12 cellular contexts compared by ENCODE assay signal in genomic region chr9:93083592-93084470, GRCh38. TPM values are rescaled to one million over a fixed set of nuclear protein-coding genes. Genes with fewer than 3 reads are reported as not detected.
DNase-seq lines count a peak whose midpoint lies in the region; ATAC-seq and TF ChIP-seq lines count a peak whose summit lies in the region.
"Had no signal": no experiment of that assay in that cellular context is flagged by ENCODE, and none has a peak within 500 bp of the region (broad histone marks: within the 10 kb centered on the region; RNA-seq: fewer than 3 reads in every experiment).

No MANE protein-coding gene starts in this region.

- no peaks in the 10 kb centered on the region for H4K20me1 ChIP-seq in BLaER1 treated with 17β-estradiol and CSF1 and Interleukin-3, amounts not matched to agents 10 nM and 100 nM

- peak overlapping the region in 9 of 11 experiments; percentile 54 to 70 (median 64); a peak in 17 of 22 replicates for H3K4me2 ChIP-seq in BLaER1 treated with 17β-estradiol and CSF1 and Interleukin-3, amounts not matched to agents 10 nM and 100 nM
- H3K4me2 ChIP-seq: KMS-11 had no signal

- DNase-seq in OCI-M1 (lab: John Stamatoyannopoulos, UW) (peak; percentile 83), nephron progenitor cell (no peak), NCI-H774 (lab: John Stamatoyannopoulos, UW) (no peak), NCI-H1048 (lab: John Stamatoyannopoulos, UW) (no peak), DMS53 treated with DMSO at 0.1 percent for 48 hours (lab: John Stamatoyannopoulos, UW; ENCODE audit: unreplicated experiment) (no peak)
- DNase-seq in activated naive CD8-positive, alpha-beta T cell treated with anti-CD3 and anti-CD28 coated beads, Interleukin-2, amount 10 ng/mL, durations not matched to agents 7 days and 5 days: no peak
- DNase-seq: NCI-H345 had no signal

- no peaks in the 10 kb centered on the region for H3K27me3 Mint-ChIP-seq in activated naive CD8-positive, alpha-beta T cell treated with anti-CD3 and anti-CD28 coated beads, Interleukin-2, amount 10 ng/mL, durations not matched to agents 7 days and 5 days
- H3K27me3 Mint-ChIP-seq in nephron progenitor cell (ENCODE audit: low read depth, poor library complexity): no peaks in the 10 kb centered on the region

- peak overlapping the region in 6 of 11 experiments; percentile 13 to 69 (median 34); a peak in 6 of 22 replicates for H3K27ac ChIP-seq in BLaER1 treated with 17β-estradiol and CSF1 and Interleukin-3, amounts not matched to agents 10 nM and 100 nM
- H3K27ac ChIP-seq: KMS-11, SJSA1 had no signal

- no peak overlapping the region for H3K4me3 ChIP-seq in BLaER1 treated with 17β-estradiol and CSF1 and Interleukin-3, amounts not matched to agents 10 nM and 100 nM
- H3K4me3 ChIP-seq: SJSA1 had no signal

- H3K36me3 ChIP-seq in BLaER1 treated with 17β-estradiol and CSF1 and Interleukin-3, amounts not matched to agents 10 nM and 100 nM: peaks cover 28 to 68% (median 46%) of the 10 kb centered on the region in 11 experiments
- H3K36me3 ChIP-seq: SJSA1 had no signal

- peaks cover 0 to 13% (median 7%) of the 10 kb centered on the region in 11 experiments; a peak in 9 of 22 replicates for H3K9me3 ChIP-seq in BLaER1 treated with 17β-estradiol and CSF1 and Interleukin-3, amounts not matched to agents 10 nM and 100 nM (replicated peaks in 1 of 11)
- H3K9me3 ChIP-seq: SJSA1 had no signal

- peaks cover 26% of the 10 kb centered on the region for H3K4me1 Mint-ChIP-seq in activated naive CD8-positive, alpha-beta T cell treated with anti-CD3 and anti-CD28 coated beads, Interleukin-2, amount 10 ng/mL, durations not matched to agents 7 days and 5 days
- H3K4me1 Mint-ChIP-seq in nephron progenitor cell: peaks cover 22% of the 10 kb centered on the region

- peak; percentile 78 for ATAC-seq in activated naive CD8-positive, alpha-beta T cell treated with anti-CD3 and anti-CD28 coated beads, Interleukin-2, amount 10 ng/mL, durations not matched to agents 7 days and 5 days (ENCODE audit: low read depth)
- ATAC-seq in HG03139 (IDR thresholded peaks at IDR 0.05; ENCODE audit: unreplicated experiment): no peak

- POLR2A ChIA-PET in activated naive CD8-positive, alpha-beta T cell treated with anti-CD3 and anti-CD28 coated beads, Interleukin-2, amount 10 ng/mL, durations not matched to agents 7 days and 5 days (lab: Charles Lee): interaction anchor here (0.9 to 3.9 kb wide), 7 partner anchors 11 to 55 kb away, joined by 3 to 22 read pairs (median 5); no protein-coding TSS in a partner anchor

- no peaks in the 10 kb centered on the region for H3K9me3 Mint-ChIP-seq in activated naive CD8-positive, alpha-beta T cell treated with anti-CD3 and anti-CD28 coated beads, Interleukin-2, amount 10 ng/mL, durations not matched to agents 7 days and 5 days
- H3K9me3 Mint-ChIP-seq in nephron progenitor cell: peaks cover 9% of the 10 kb centered on the region

- no peak for TF ChIP-seq CTCF in nephron progenitor cell (IDR thresholded peaks at IDR 0.05)

- H3K4me3 Mint-ChIP-seq in activated naive CD8-positive, alpha-beta T cell treated with anti-CD3 and anti-CD28 coated beads, Interleukin-2, amount 10 ng/mL, durations not matched to agents 7 days and 5 days: peak overlapping the region; percentile 74
- H3K4me3 Mint-ChIP-seq in nephron progenitor cell: no peak overlapping the region

- peak overlapping the region; percentile 97 for H3K27ac Mint-ChIP-seq in activated naive CD8-positive, alpha-beta T cell treated with anti-CD3 and anti-CD28 coated beads, Interleukin-2, amount 10 ng/mL, durations not matched to agents 7 days and 5 days
- H3K27ac Mint-ChIP-seq in nephron progenitor cell: peak overlapping the region; percentile 2

- peaks cover 27 to 59% (median 41%) of the 10 kb centered on the region in 10 experiments for H3K4me1 ChIP-seq in BLaER1 treated with 17β-estradiol and CSF1 and Interleukin-3, amounts not matched to agents 10 nM and 100 nM

- H3K27me3 ChIP-seq in BLaER1 treated with 17β-estradiol and CSF1 and Interleukin-3, amounts not matched to agents 10 nM and 100 nM: no peaks in the 10 kb centered on the region
- H3K27me3 ChIP-seq: SJSA1 had no signal

- H3K36me3 Mint-ChIP-seq in activated naive CD8-positive, alpha-beta T cell treated with anti-CD3 and anti-CD28 coated beads, Interleukin-2, amount 10 ng/mL, durations not matched to agents 7 days and 5 days: peaks cover 51% of the 10 kb centered on the region
- peaks cover 5% of the 10 kb centered on the region for H3K36me3 Mint-ChIP-seq in nephron progenitor cell (ENCODE audit: low read depth)

- H3K9ac ChIP-seq in BLaER1 treated with 17β-estradiol and CSF1 and Interleukin-3, amounts not matched to agents 10 nM and 100 nM: peak overlapping the region in 6 of 11 experiments; percentile 3 to 60 (median 26); a peak in 3 of 22 replicates
- H3K9ac ChIP-seq: KMS-11 had no signal

RNA-seq across cellular contexts. Expression of gene CARD19, which starts 12.2 kb away (rescaled TPM):
- total RNA-seq in activated naive CD8-positive, alpha-beta T cell treated with anti-CD3 and anti-CD28 coated beads, Interleukin-2, amount 10 ng/mL, durations not matched to agents 7 days and 5 days: 10 to 100 TPM; 68.1 to 68.2 TPM

RNA-seq across cellular contexts. Expression of gene SUSD3, which starts 25.3 kb away (rescaled TPM):
- total RNA-seq in activated naive CD8-positive, alpha-beta T cell treated with anti-CD3 and anti-CD28 coated beads, Interleukin-2, amount 10 ng/mL, durations not matched to agents 7 days and 5 days: 10 to 100 TPM; 68.0 to 70.4 TPM
- total RNA-seq: dermis microvascular lymphatic vessel endothelial cell, SJSA1 had no signal

RNA-seq across cellular contexts. Expression of gene NINJ1, which starts 50.2 kb away (rescaled TPM):
- 10 to 100 TPM; 29.5 to 30.4 TPM for total RNA-seq in activated naive CD8-positive, alpha-beta T cell treated with anti-CD3 and anti-CD28 coated beads, Interleukin-2, amount 10 ng/mL, durations not matched to agents 7 days and 5 days
